In the genomic region with DNA sequence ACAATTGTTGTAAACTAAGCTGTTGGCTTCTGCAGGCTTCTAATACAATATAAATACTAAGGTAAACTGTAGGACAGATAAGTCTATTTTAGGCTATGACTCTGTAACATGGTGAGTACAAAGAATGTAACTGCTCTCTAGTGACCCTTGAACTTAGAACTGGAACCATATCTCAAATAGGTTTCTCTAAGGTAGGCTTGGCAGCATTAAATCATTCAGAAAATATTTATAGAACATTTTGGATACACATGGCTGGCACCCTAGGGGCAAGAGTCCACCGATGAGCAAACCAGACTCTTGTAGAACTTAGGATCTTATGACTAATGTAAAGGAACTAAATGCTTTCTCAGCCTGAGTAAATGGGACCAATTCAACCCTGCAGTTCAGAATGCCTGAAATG, we compare ENCODE assay signal across 1 cellular context.
TF ChIP-seq lines count a peak whose summit lies in the region.

No MANE protein-coding gene starts in this region.

TF ChIP-seq in HepG2, 621 proteins besides CTCF, POLR2A, EP300 and RAD21 (continued from another document and continues in another):
- no peak for TF ChIP-seq ZNF747 (CRISPR knock-in tag; IDR thresholded peaks at IDR 0.05; ENCODE audit: borderline replicate concordance)
- no peak for TF ChIP-seq PREB (CRISPR knock-in tag; IDR thresholded peaks at IDR 0.05)
- peak; percentile 46; the same call in 1 of the 2 replicates for TF ChIP-seq SOX5 (CRISPR knock-in tag; IDR thresholded peaks at IDR 0.05; ENCODE audit: borderline replicate concordance)
- no peak; the same call in 1 of the 2 replicates for TF ChIP-seq THRA (CRISPR knock-in tag; IDR thresholded peaks at IDR 0.05; ENCODE audit: borderline replicate concordance)
- no peak for TF ChIP-seq ZNF549 (CRISPR knock-in tag; IDR thresholded peaks at IDR 0.05)
- no peak for TF ChIP-seq SKI (IDR thresholded peaks at IDR 0.05; ENCODE audit: partially characterized antibody)
- TF ChIP-seq RCOR2 (CRISPR knock-in tag; IDR thresholded peaks at IDR 0.05), result 0 out of 2 replicates have a peak, but pooled peaks have one; percentile 19
- TF ChIP-seq CERS6 (CRISPR knock-in tag; IDR thresholded peaks at IDR 0.05), result no peak
- TF ChIP-seq NFE2L1 (CRISPR knock-in tag; IDR thresholded peaks at IDR 0.05; ENCODE audit: borderline replicate concordance), result no peak
- TF ChIP-seq CREM (IDR thresholded peaks at IDR 0.05), result peak; percentile 44; the same call in 1 of the 2 replicates
- TF ChIP-seq CREM (CRISPR knock-in tag; IDR thresholded peaks at IDR 0.05), result no peak
- TF ChIP-seq FLYWCH1 (CRISPR knock-in tag; IDR thresholded peaks at IDR 0.05), result no peak
- no peak for TF ChIP-seq ZNF674 (CRISPR knock-in tag; IDR thresholded peaks at IDR 0.05; ENCODE audit: low read depth)
- TF ChIP-seq XRCC5 (optimal IDR thresholded peaks at IDR 0.05; ENCODE audit: low read length), result no peak
- no peak for TF ChIP-seq ZNF329 (CRISPR knock-in tag; IDR thresholded peaks at IDR 0.05; ENCODE audit: low read depth)
- no peak for TF ChIP-seq KDM5B (CRISPR knock-in tag; IDR thresholded peaks at IDR 0.05; ENCODE audit: borderline replicate concordance)
- TF ChIP-seq ZNF775 (CRISPR knock-in tag; IDR thresholded peaks at IDR 0.05; ENCODE audit: borderline replicate concordance), result no peak
- no peak for TF ChIP-seq HMG20B (CRISPR knock-in tag; conservative IDR thresholded peaks at IDR 0.05)
- no peak for TF ChIP-seq CCDC6 (CRISPR knock-in tag; IDR thresholded peaks at IDR 0.05)
- no peak for TF ChIP-seq RERE (CRISPR knock-in tag; IDR thresholded peaks at IDR 0.05; ENCODE audit: low read depth)
- peak; percentile 59 for TF ChIP-seq SAP130 (CRISPR knock-in tag; IDR thresholded peaks at IDR 0.05; ENCODE audit: low read depth)
- TF ChIP-seq ZUFSP (CRISPR knock-in tag; IDR thresholded peaks at IDR 0.05; ENCODE audit: borderline replicate concordance), result no peak
- TF ChIP-seq HDAC2 (CRISPR knock-in tag; IDR thresholded peaks at IDR 0.05), result peak; percentile 26; the same call in 1 of the 2 replicates
- no peak for TF ChIP-seq ZSCAN31 (CRISPR knock-in tag; IDR thresholded peaks at IDR 0.05; ENCODE audit: low read depth)
- TF ChIP-seq RELA (CRISPR knock-in tag; IDR thresholded peaks at IDR 0.05), result no peak
- TF ChIP-seq, protein P1, sequence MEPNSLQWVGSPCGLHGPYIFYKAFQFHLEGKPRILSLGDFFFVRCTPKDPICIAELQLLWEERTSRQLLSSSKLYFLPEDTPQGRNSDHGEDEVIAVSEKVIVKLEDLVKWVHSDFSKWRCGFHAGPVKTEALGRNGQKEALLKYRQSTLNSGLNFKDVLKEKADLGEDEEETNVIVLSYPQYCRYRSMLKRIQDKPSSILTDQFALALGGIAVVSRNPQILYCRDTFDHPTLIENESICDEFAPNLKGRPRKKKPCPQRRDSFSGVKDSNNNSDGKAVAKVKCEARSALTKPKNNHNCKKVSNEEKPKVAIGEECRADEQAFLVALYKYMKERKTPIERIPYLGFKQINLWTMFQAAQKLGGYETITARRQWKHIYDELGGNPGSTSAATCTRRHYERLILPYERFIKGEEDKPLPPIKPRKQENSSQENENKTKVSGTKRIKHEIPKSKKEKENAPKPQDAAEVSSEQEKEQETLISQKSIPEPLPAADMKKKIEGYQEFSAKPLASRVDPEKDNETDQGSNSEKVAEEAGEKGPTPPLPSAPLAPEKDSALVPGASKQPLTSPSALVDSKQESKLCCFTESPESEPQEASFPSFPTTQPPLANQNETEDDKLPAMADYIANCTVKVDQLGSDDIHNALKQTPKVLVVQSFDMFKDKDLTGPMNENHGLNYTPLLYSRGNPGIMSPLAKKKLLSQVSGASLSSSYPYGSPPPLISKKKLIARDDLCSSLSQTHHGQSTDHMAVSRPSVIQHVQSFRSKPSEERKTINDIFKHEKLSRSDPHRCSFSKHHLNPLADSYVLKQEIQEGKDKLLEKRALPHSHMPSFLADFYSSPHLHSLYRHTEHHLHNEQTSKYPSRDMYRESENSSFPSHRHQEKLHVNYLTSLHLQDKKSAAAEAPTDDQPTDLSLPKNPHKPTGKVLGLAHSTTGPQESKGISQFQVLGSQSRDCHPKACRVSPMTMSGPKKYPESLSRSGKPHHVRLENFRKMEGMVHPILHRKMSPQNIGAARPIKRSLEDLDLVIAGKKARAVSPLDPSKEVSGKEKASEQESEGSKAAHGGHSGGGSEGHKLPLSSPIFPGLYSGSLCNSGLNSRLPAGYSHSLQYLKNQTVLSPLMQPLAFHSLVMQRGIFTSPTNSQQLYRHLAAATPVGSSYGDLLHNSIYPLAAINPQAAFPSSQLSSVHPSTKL (CRISPR knock-in tag; IDR thresholded peaks at IDR 0.05), result peak; percentile 56; the same call in 1 of the 2 replicates
- TF ChIP-seq ZNF441 (CRISPR knock-in tag; IDR thresholded peaks at IDR 0.05; ENCODE audit: borderline replicate concordance), result no peak
- TF ChIP-seq HMGXB3 (CRISPR knock-in tag; IDR thresholded peaks at IDR 0.05; ENCODE audit: borderline replicate concordance), result no peak
- TF ChIP-seq, protein P2, sequence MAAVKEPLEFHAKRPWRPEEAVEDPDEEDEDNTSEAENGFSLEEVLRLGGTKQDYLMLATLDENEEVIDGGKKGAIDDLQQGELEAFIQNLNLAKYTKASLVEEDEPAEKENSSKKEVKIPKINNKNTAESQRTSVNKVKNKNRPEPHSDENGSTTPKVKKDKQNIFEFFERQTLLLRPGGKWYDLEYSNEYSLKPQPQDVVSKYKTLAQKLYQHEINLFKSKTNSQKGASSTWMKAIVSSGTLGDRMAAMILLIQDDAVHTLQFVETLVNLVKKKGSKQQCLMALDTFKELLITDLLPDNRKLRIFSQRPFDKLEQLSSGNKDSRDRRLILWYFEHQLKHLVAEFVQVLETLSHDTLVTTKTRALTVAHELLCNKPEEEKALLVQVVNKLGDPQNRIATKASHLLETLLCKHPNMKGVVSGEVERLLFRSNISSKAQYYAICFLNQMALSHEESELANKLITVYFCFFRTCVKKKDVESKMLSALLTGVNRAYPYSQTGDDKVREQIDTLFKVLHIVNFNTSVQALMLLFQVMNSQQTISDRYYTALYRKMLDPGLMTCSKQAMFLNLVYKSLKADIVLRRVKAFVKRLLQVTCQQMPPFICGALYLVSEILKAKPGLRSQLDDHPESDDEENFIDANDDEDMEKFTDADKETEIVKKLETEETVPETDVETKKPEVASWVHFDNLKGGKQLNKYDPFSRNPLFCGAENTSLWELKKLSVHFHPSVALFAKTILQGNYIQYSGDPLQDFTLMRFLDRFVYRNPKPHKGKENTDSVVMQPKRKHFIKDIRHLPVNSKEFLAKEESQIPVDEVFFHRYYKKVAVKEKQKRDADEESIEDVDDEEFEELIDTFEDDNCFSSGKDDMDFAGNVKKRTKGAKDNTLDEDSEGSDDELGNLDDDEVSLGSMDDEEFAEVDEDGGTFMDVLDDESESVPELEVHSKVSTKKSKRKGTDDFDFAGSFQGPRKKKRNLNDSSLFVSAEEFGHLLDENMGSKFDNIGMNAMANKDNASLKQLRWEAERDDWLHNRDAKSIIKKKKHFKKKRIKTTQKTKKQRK (IDR thresholded peaks at IDR 0.05; ENCODE audit: low read length), result no peak
- TF ChIP-seq ZNF570 (CRISPR knock-in tag; IDR thresholded peaks at IDR 0.05; ENCODE audit: borderline replicate concordance), result no peak
- no peak for TF ChIP-seq TSC22D2 (CRISPR knock-in tag; IDR thresholded peaks at IDR 0.05; ENCODE audit: borderline replicate concordance)
- TF ChIP-seq ZNF883 (CRISPR knock-in tag; IDR thresholded peaks at IDR 0.05; ENCODE audit: not compliant biosample characterization), result no peak
- peak; percentile 74 for TF ChIP-seq GATAD2A (CRISPR knock-in tag; IDR thresholded peaks at IDR 0.05)
